ENCODE assay signal across 16 cellular contexts in the genomic region with DNA sequence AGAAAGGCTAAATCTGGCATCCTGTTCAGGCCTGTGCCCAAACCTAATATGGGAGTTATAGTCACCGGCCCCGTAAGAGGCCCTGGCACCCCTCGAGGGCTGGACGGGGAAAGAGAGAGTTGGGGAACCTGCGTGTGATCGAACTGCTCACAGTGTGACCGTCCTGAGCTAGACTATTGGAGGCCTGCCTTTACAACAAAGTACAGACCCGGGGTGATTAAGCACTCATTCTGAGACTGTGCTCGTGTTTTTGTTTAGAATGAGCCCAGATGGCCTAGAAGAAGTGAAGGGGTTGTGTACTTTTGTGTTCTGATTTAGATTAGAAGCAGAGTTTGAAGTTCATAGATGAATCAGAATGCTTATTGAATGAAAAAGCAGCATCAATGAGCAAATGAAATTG.
DNase-seq lines count a peak whose midpoint lies in the region; ATAC-seq lines count a peak whose summit lies in the region.
"Had no signal": no experiment of that assay in that cellular context is flagged by ENCODE, and none has a peak within 500 bp of the region (broad histone marks: within the 10 kb centered on the region; RNA-seq: fewer than 3 reads in every experiment).

No MANE protein-coding gene starts in this region.

- no peaks in the 10 kb centered on the region for H3K27me3 ChIP-seq in naive thymus-derived CD4-positive, alpha-beta T cell (ENCODE audit: control insufficient read depth in 2 of 2, insufficient read depth in 2 of 2, low read length in 2 of 2)
- H3K27me3 ChIP-seq: MG63 had no signal

- H3K36me3 ChIP-seq in naive thymus-derived CD4-positive, alpha-beta T cell (ENCODE audit: control insufficient read depth in 2 of 3, insufficient read depth in 3 of 3, low read length in 3 of 3) = no peaks in the 10 kb centered on the region
- H3K36me3 ChIP-seq: MG63 had no signal

- CTCF ChIA-PET in naive thymus-derived CD4-positive, alpha-beta T cell (lab: Charles Lee) = no interaction called here

- ATAC-seq in activated T-cell treated with anti-CD3 and anti-CD28 coated beads, Interleukin-2, amount 50 U/mL, for 72 hours (replicated peaks in 1 of 2) = peak; percentile 40 to 47
- ATAC-seq in naive thymus-derived CD4-positive, alpha-beta T cell = no peak
- ATAC-seq: HepG2 had no signal

- H3K27ac Mint-ChIP-seq in activated T-cell treated with anti-CD3 and anti-CD28 coated beads, Interleukin-2, amount 50 U/mL, for 72 hours = peak overlapping the region; percentile 4
- peak overlapping the region; percentile 96 for H3K27ac Mint-ChIP-seq in activated T-helper 1 cell treated with anti-CD3 and anti-CD28 coated beads, Interleukin-12 subunit alpha, Interleukin-12 subunit beta, Interleukin-2, Interleukin-4 antibody, amounts not matched to agents 30 ng/mL and 10 ng/mL and 1 ng/mL, durations not matched to agents 14 hours and 24 hours and 36 hours
- peak overlapping the region; percentile 79 to 96 (median 89) for H3K27ac Mint-ChIP-seq in naive thymus-derived CD4-positive, alpha-beta T cell

- H3K4me3 Mint-ChIP-seq in activated T-cell treated with anti-CD3 and anti-CD28 coated beads, Interleukin-2, amount 50 U/mL, for 72 hours = peak overlapping the region; percentile 78 to 89
- no peak overlapping the region for H3K4me3 Mint-ChIP-seq in activated T-helper 1 cell treated with anti-CD3 and anti-CD28 coated beads, Interleukin-12 subunit alpha, Interleukin-12 subunit beta, Interleukin-2, Interleukin-4 antibody, amounts not matched to agents 30 ng/mL and 10 ng/mL and 1 ng/mL, durations not matched to agents 14 hours and 24 hours and 36 hours
- peak overlapping the region in 2 of 10 donors; percentile 13 to 74 for H3K4me3 Mint-ChIP-seq in naive thymus-derived CD4-positive, alpha-beta T cell
- H3K4me3 Mint-ChIP-seq: B cell, H9 had no signal

- peaks cover 58% of the 10 kb centered on the region for H3K27me3 Mint-ChIP-seq in activated T-cell treated with anti-CD3 and anti-CD28 coated beads, Interleukin-2, amount 50 U/mL, for 72 hours (ENCODE audit: low read depth)
- peaks cover 6% of the 10 kb centered on the region for H3K27me3 Mint-ChIP-seq in activated T-helper 1 cell treated with anti-CD3 and anti-CD28 coated beads, Interleukin-12 subunit alpha, Interleukin-12 subunit beta, Interleukin-2, Interleukin-4 antibody, amounts not matched to agents 30 ng/mL and 10 ng/mL and 1 ng/mL, durations not matched to agents 14 hours and 24 hours and 36 hours (ENCODE audit: insufficient read depth)
- H3K27me3 Mint-ChIP-seq in naive thymus-derived CD4-positive, alpha-beta T cell = peaks cover 0 to 27% (median 0%) of the 10 kb centered on the region in 5 donors
- H3K27me3 Mint-ChIP-seq: B cell had no signal

- DNase-seq in activated T-cell treated with anti-CD3 and anti-CD28 coated beads, Interleukin-2, amount 50 U/mL, for 72 hours = no peak
- DNase-seq in activated T-cell treated with anti-CD3 and anti-CD28 coated beads, Interleukin-2, amount 50 U/mL, for 1 hour = no peak
- DNase-seq in activated T-helper 1 cell treated with anti-CD3 and anti-CD28 coated beads, Interleukin-12 subunit alpha, Interleukin-12 subunit beta, Interleukin-2, Interleukin-4 antibody, amounts not matched to agents 30 ng/mL and 10 ng/mL and 1 ng/mL, durations not matched to agents 14 hours and 24 hours and 36 hours (ENCODE audit: low spot score) = no peak
- no peak for DNase-seq in naive thymus-derived CD4-positive, alpha-beta T cell
- DNase-seq in AML-193 (lab: John Stamatoyannopoulos, UW) (no peak), hippocampal formation (lab: John Stamatoyannopoulos, UW) (no peak)
- no peak for DNase-seq in stimulated activated CD4-positive, alpha-beta T cell treated with anti-CD3 and anti-CD28 coated beads, Interleukin-4, amount 100 ng/mL, for 1 hour
- DNase-seq: H9, MG63, NCI-H1092 treated with DMSO at 0.1 percent for 48 hours, NCI-H1694, NCI-H69, OCI-M1, RPMI8226 had no signal

- H3K9me3 Mint-ChIP-seq in activated T-cell treated with anti-CD3 and anti-CD28 coated beads, Interleukin-2, amount 50 U/mL, for 72 hours = peaks cover 0 to 3% of the 10 kb centered on the region in 2 donors
- H3K9me3 Mint-ChIP-seq in activated T-helper 1 cell treated with anti-CD3 and anti-CD28 coated beads, Interleukin-12 subunit alpha, Interleukin-12 subunit beta, Interleukin-2, Interleukin-4 antibody, amounts not matched to agents 30 ng/mL and 10 ng/mL and 1 ng/mL, durations not matched to agents 14 hours and 24 hours and 36 hours = peaks cover 3% of the 10 kb centered on the region
- H3K9me3 Mint-ChIP-seq in naive thymus-derived CD4-positive, alpha-beta T cell = peaks cover 0 to 3% (median 0%) of the 10 kb centered on the region in 11 donors

- peaks cover 29 to 47% of the 10 kb centered on the region in 2 donors for H3K4me1 ChIP-seq in naive thymus-derived CD4-positive, alpha-beta T cell (ENCODE audit: control insufficient read depth in 2 of 2, insufficient read depth in 2 of 2, low read length in 2 of 2)

- intact Hi-C loops in activated T-helper 1 cell treated with anti-CD3 and anti-CD28 coated beads, Interleukin-12 subunit alpha, Interleukin-12 subunit beta, Interleukin-2, Interleukin-4 antibody, amounts not matched to agents 30 ng/mL and 10 ng/mL and 1 ng/mL, durations not matched to agents 14 hours and 24 hours and 36 hours (cut with micrococcal nuclease) = loop anchor here (1.0 to 2.0 kb wide), 14 partner anchors 11 to 859 kb away; no protein-coding TSS in a partner anchor
- intact Hi-C loops in naive thymus-derived CD4-positive, alpha-beta T cell (cut with micrococcal nuclease) = loop anchor here (1.0 to 2.0 kb wide), 5 partner anchors 11 to 266 kb away; no protein-coding TSS in a partner anchor

- POLR2A ChIA-PET in naive thymus-derived CD4-positive, alpha-beta T cell (lab: Charles Lee) = interaction anchor here (1.2 to 1.7 kb wide), 2 partner anchors 11 to 36 kb away, joined by 4 to 8 read pairs; no protein-coding TSS in a partner anchor

- no peak overlapping the region for H3K4me3 ChIP-seq in naive thymus-derived CD4-positive, alpha-beta T cell (ENCODE audit: low read length)
- H3K4me3 ChIP-seq: MG63 had no signal

- H3K27ac ChIP-seq in naive thymus-derived CD4-positive, alpha-beta T cell (ENCODE audit: low read depth, low read length) = peak overlapping the region; percentile 52

- H3K4me1 Mint-ChIP-seq in activated T-cell treated with anti-CD3 and anti-CD28 coated beads, Interleukin-2, amount 50 U/mL, for 72 hours (ENCODE audit: low read depth) = peaks cover 92% of the 10 kb centered on the region
- peaks cover 88% of the 10 kb centered on the region for H3K4me1 Mint-ChIP-seq in activated T-helper 1 cell treated with anti-CD3 and anti-CD28 coated beads, Interleukin-12 subunit alpha, Interleukin-12 subunit beta, Interleukin-2, Interleukin-4 antibody, amounts not matched to agents 30 ng/mL and 10 ng/mL and 1 ng/mL, durations not matched to agents 14 hours and 24 hours and 36 hours (ENCODE audit: low read depth)
- peaks cover 38 to 78% (median 55%) of the 10 kb centered on the region in 7 donors for H3K4me1 Mint-ChIP-seq in naive thymus-derived CD4-positive, alpha-beta T cell

- H3K36me3 Mint-ChIP-seq in activated T-cell treated with anti-CD3 and anti-CD28 coated beads, Interleukin-2, amount 50 U/mL, for 72 hours (ENCODE audit: insufficient read depth in 2 of 2) = no peaks in the 10 kb centered on the region
- peaks cover 11% of the 10 kb centered on the region for H3K36me3 Mint-ChIP-seq in activated T-helper 1 cell treated with anti-CD3 and anti-CD28 coated beads, Interleukin-12 subunit alpha, Interleukin-12 subunit beta, Interleukin-2, Interleukin-4 antibody, amounts not matched to agents 30 ng/mL and 10 ng/mL and 1 ng/mL, durations not matched to agents 14 hours and 24 hours and 36 hours (ENCODE audit: low read depth)
- peaks cover 0 to 5% (median 0%) of the 10 kb centered on the region in 5 donors for H3K36me3 Mint-ChIP-seq in naive thymus-derived CD4-positive, alpha-beta T cell

- no peaks in the 10 kb centered on the region for H3K9me3 ChIP-seq in naive thymus-derived CD4-positive, alpha-beta T cell (ENCODE audit: control insufficient read depth in 2 of 3, low read length in 3 of 3)
- H3K9me3 ChIP-seq: MG63 had no signal

Comparison
In these comparisons a context has a peak if more than half of its experiments do, and no peak if none do; other contexts are left out.
1. H3K27ac Mint-ChIP-seq: peak in every context shown above with its lines; median percentile 96 in activated T-helper 1 cell treated with anti-CD3 and anti-CD28 coated beads, Interleukin-12 subunit alpha, Interleukin-12 subunit beta, Interleukin-2, Interleukin-4 antibody, amounts not matched to agents 30 ng/mL and 10 ng/mL and 1 ng/mL, durations not matched to agents 14 hours and 24 hours and 36 hours; 89 in naive thymus-derived CD4-positive, alpha-beta T cell; 4 in activated T-cell treated with anti-CD3 and anti-CD28 coated beads, Interleukin-2, amount 50 U/mL, for 72 hours.